Comparison of ENCODE assay signal across 8 cellular contexts in the genomic region with DNA sequence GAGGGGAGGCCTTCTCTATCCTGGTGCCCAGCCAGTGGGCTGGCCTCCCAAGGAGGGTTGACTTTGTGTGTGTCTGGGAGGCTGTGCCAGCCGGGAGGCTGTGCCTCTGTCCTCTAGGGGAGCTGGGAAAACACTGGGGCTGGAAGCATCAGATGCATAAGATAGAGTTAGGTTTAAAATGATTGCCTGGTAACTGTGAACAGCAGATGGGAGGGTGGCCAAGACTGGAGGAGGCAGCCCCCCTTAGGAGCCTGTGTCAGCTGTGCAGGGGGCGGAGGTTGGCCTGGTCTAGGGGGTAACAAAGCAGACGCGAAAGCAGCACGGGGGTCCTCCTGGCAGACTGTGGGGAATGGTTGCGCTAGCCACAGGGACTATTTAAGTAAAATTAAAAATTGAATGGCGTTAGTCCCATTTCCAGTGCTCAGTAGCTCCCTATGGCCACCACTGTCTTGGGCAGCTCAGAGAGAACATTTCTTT. TPM values are rescaled to one million over a fixed set of nuclear protein-coding genes. Genes with fewer than 3 reads are reported as not detected.
DNase-seq lines count a peak whose midpoint lies in the region; ATAC-seq and TF ChIP-seq lines count a peak whose summit lies in the region.

No MANE protein-coding gene starts in this region.

- peak overlapping the region; percentile 58; the same call in 1 of the 2 replicates for H3K27ac ChIP-seq in HEK293 (ENCODE audit: extremely low read depth, low read depth, low read length)
- no peak overlapping the region for H3K27ac ChIP-seq in suprapubic skin

- peaks cover 15% of the 10 kb centered on the region for H3K4me1 Mint-ChIP-seq in activated naive CD8-positive, alpha-beta T cell treated with anti-CD3 and anti-CD28 coated beads, Interleukin-2, amount 10 ng/mL, durations not matched to agents 7 days and 5 days
- H3K4me1 Mint-ChIP-seq in immature natural killer cell: peaks cover 7 to 10% of the 10 kb centered on the region in 2 donors

- TF ChIP-seq EP300 in suprapubic skin (IDR thresholded peaks at IDR 0.05): no peak

- POLR2A ChIA-PET in HEK293 (lab: Yijun Ruan, JAX): interaction anchor here (1.2 to 6.3 kb wide), 5 partner anchors 15 to 169 kb away, joined by 3 to 58 read pairs (median 6); a partner anchor contains a TSS
- POLR2A ChIA-PET in activated naive CD8-positive, alpha-beta T cell treated with anti-CD3 and anti-CD28 coated beads, Interleukin-2, amount 10 ng/mL, durations not matched to agents 7 days and 5 days (lab: Charles Lee): interaction anchor here (0.8 to 4.1 kb wide), 6 partner anchors 10 to 175 kb away, joined by 3 to 62 read pairs (median 6); a partner anchor contains a TSS

- H3K36me3 Mint-ChIP-seq in activated naive CD8-positive, alpha-beta T cell treated with anti-CD3 and anti-CD28 coated beads, Interleukin-2, amount 10 ng/mL, durations not matched to agents 7 days and 5 days: peaks cover 31% of the 10 kb centered on the region
- H3K36me3 Mint-ChIP-seq in immature natural killer cell: peaks cover 6 to 17% (median 12%) of the 10 kb centered on the region in 3 donors

- H3K4me3 Mint-ChIP-seq in activated naive CD8-positive, alpha-beta T cell treated with anti-CD3 and anti-CD28 coated beads, Interleukin-2, amount 10 ng/mL, durations not matched to agents 7 days and 5 days: peak overlapping the region; percentile 86
- peak overlapping the region; percentile 77 to 83 (median 81) for H3K4me3 Mint-ChIP-seq in immature natural killer cell

- no peaks in the 10 kb centered on the region for H3K9me3 ChIP-seq in HEK293 (ENCODE audit: control insufficient read depth, insufficient read depth, low read depth, low read length)
- no peaks in the 10 kb centered on the region for H3K9me3 ChIP-seq in suprapubic skin

- H3K36me3 ChIP-seq in HEK293 (ENCODE audit: control insufficient read depth in 2 of 2, insufficient read depth in 1 of 2, low read length in 2 of 2) (peaks cover 13 to 41% of the 10 kb centered on the region in 2 experiments; a peak in 2 of 3 replicates), suprapubic skin (peaks cover 36% of the 10 kb centered on the region)

- H3K4me1 ChIP-seq in HEK293 (ENCODE audit: control insufficient read depth, insufficient read depth, low read length): peaks cover 6% of the 10 kb centered on the region
- peaks cover 24% of the 10 kb centered on the region for H3K4me1 ChIP-seq in suprapubic skin

- TF ChIP-seq CTCF in AG09309 (IDR thresholded peaks at IDR 0.05; ENCODE audit: control insufficient read depth, insufficient read depth, low read depth, low read length, missing control alignments): no peak
- no peak for TF ChIP-seq CTCF in HEK293 (tag by site-specific recombination; IDR thresholded peaks at IDR 0.05)
- no peak for TF ChIP-seq CTCF in suprapubic skin (IDR thresholded peaks at IDR 0.05)

- peaks cover 2% of the 10 kb centered on the region for H3K9me3 Mint-ChIP-seq in activated naive CD8-positive, alpha-beta T cell treated with anti-CD3 and anti-CD28 coated beads, Interleukin-2, amount 10 ng/mL, durations not matched to agents 7 days and 5 days
- H3K9me3 Mint-ChIP-seq in immature natural killer cell: no peaks in the 10 kb centered on the region

- H3K4me3 ChIP-seq in AG09309 (ENCODE audit: control insufficient read depth, low read depth, low read length): peak overlapping the region; percentile 66
- peak overlapping the region; percentile 70 for H3K4me3 ChIP-seq in HEK293 (ENCODE audit: low read depth, low read length)
- H3K4me3 ChIP-seq in suprapubic skin: peak overlapping the region; percentile 78

- TF ChIP-seq POLR2A in suprapubic skin (IDR thresholded peaks at IDR 0.05): no peak

- H3K27me3 Mint-ChIP-seq in activated naive CD8-positive, alpha-beta T cell treated with anti-CD3 and anti-CD28 coated beads, Interleukin-2, amount 10 ng/mL, durations not matched to agents 7 days and 5 days: no peaks in the 10 kb centered on the region
- peaks cover 2 to 7% (median 3%) of the 10 kb centered on the region in 3 donors for H3K27me3 Mint-ChIP-seq in immature natural killer cell (ENCODE audit: low read depth in 3 of 3)

- 50% methylated on average over 7 of the region's 7 CpGs for WGBS in suprapubic skin

- DNase-seq in AG09309 (ENCODE audit: low read depth): no peak
- no peak for DNase-seq in activated naive CD8-positive, alpha-beta T cell treated with anti-CD3 and anti-CD28 coated beads, Interleukin-2, amount 10 ng/mL, durations not matched to agents 7 days and 5 days
- no peak for DNase-seq in immature natural killer cell
- no peak for DNase-seq in suprapubic skin (ENCODE audit: low spot score in 2 of 2)
- DNase-seq in middle frontal gyrus (ENCODE audit: extremely low spot score, low spot score): no peak
- no peak for DNase-seq in T1000 (lab: John Stamatoyannopoulos, UW)

- CTCF ChIA-PET in HEK293 (lab: Yijun Ruan, JAX): interaction anchor here (0.5 to 1.5 kb wide), 7 partner anchors 9 to 175 kb away, joined by 3 to 9 read pairs (median 4); a partner anchor contains a TSS

- H3K27ac Mint-ChIP-seq in activated naive CD8-positive, alpha-beta T cell treated with anti-CD3 and anti-CD28 coated beads, Interleukin-2, amount 10 ng/mL, durations not matched to agents 7 days and 5 days: peak overlapping the region; percentile 79
- H3K27ac Mint-ChIP-seq in immature natural killer cell: peak overlapping the region; percentile 23 to 83 (median 66)

- no peaks in the 10 kb centered on the region for H3K27me3 ChIP-seq in suprapubic skin

- no peak for ATAC-seq in activated naive CD8-positive, alpha-beta T cell treated with anti-CD3 and anti-CD28 coated beads, Interleukin-2, amount 10 ng/mL, durations not matched to agents 7 days and 5 days (ENCODE audit: low read depth)
- no peak for ATAC-seq in HG02798 (IDR thresholded peaks at IDR 0.05; ENCODE audit: poor library complexity, unreplicated experiment)

TF ChIP-seq in HEK293, 187 proteins besides CTCF, POLR2A, EP300 and RAD21:
- TF ChIP-seq KLF16 (tag by site-specific recombination; IDR thresholded peaks at IDR 0.05): no peak
- TF ChIP-seq ZNF48 (tag by site-specific recombination; IDR thresholded peaks at IDR 0.05): no peak
- no peak for TF ChIP-seq KLF8 (tag by site-specific recombination; IDR thresholded peaks at IDR 0.05)
- TF ChIP-seq GLIS1 (tag by site-specific recombination; IDR thresholded peaks at IDR 0.05): peak; percentile 96
- peak; percentile 79 for TF ChIP-seq ZIC2 (tag by site-specific recombination; IDR thresholded peaks at IDR 0.05)
- TF ChIP-seq ZEB2 (tag by site-specific recombination; IDR thresholded peaks at IDR 0.05): no peak

RNA-seq across cellular contexts. Expression of a gene that starts 1.3 kb away (rescaled TPM):
- 10 to 100 TPM; 52.1 to 54.3 TPM for total RNA-seq in activated naive CD8-positive, alpha-beta T cell treated with anti-CD3 and anti-CD28 coated beads, Interleukin-2, amount 10 ng/mL, durations not matched to agents 7 days and 5 days
- 1 to 10 TPM; 6.9 to 7.9 (median 7.7) TPM for polyA plus RNA-seq in immature natural killer cell
- total RNA-seq in suprapubic skin: 10 to 100 TPM; 32.1 to 94.9 (median 46.4) TPM

RNA-seq across cellular contexts. Expression of a gene that starts 16.6 kb away (rescaled TPM):
- 10 to 100 TPM; 56.5 to 67.9 TPM for total RNA-seq in activated naive CD8-positive, alpha-beta T cell treated with anti-CD3 and anti-CD28 coated beads, Interleukin-2, amount 10 ng/mL, durations not matched to agents 7 days and 5 days
- 10 to 100 TPM; 43.8 to 60.3 (median 51.0) TPM for polyA plus RNA-seq in immature natural killer cell
- total RNA-seq in suprapubic skin: 10 to 100 TPM; 14.6 to 29.1 (median 18.2) TPM

RNA-seq across cellular contexts. Expression of a gene that starts 31.3 kb away (rescaled TPM):
- total RNA-seq in activated naive CD8-positive, alpha-beta T cell treated with anti-CD3 and anti-CD28 coated beads, Interleukin-2, amount 10 ng/mL, durations not matched to agents 7 days and 5 days: 10 to 100 TPM; 44.2 to 46.2 TPM
- polyA plus RNA-seq in immature natural killer cell: 1 to 10 TPM in 2 of 3 donors, under 1 TPM in 1; 0.49 to 2.9 (median 1.5) TPM
- total RNA-seq in suprapubic skin: 100 to 1,000 TPM in 1 of 4 donors, 10 to 100 TPM in 3; 37.7 to 160 (median 62.2) TPM
